Comparison of ENCODE assay signal across 10 cellular contexts in genomic region chr20:47262365-47263013, GRCh38.
DNase-seq lines count a peak whose midpoint lies in the region; ATAC-seq, FAIRE-seq and TF ChIP-seq lines count a peak whose summit lies in the region.
"Had no signal": no experiment of that assay in that cellular context is flagged by ENCODE, and none has a peak within 500 bp of the region (broad histone marks: within the 10 kb centered on the region; RNA-seq: fewer than 3 reads in every experiment).

No MANE protein-coding gene starts in this region.

- H4K20me1 ChIP-seq in DND-41 (ENCODE audit: insufficient read depth, low read length), result peaks cover 38% of the 10 kb centered on the region
- no peaks in the 10 kb centered on the region for H4K20me1 ChIP-seq in MM.1S (ENCODE audit: insufficient read depth, low read length)

- no peaks in the 10 kb centered on the region for H3K27me3 Mint-ChIP-seq in activated naive CD8-positive, alpha-beta T cell treated with anti-CD3 and anti-CD28 coated beads for 36 hours

- peaks cover 32% of the 10 kb centered on the region for H3F3A ChIP-seq in MM.1S (ENCODE audit: insufficient read depth, low read length)

- H3K4me1 ChIP-seq in DND-41 (ENCODE audit: insufficient read depth, low read length), result peaks cover 10% of the 10 kb centered on the region
- H3K4me1 ChIP-seq in MM.1S (ENCODE audit: low read length), result peaks cover 69% of the 10 kb centered on the region
- peaks cover 0 to 45% (median 7%) of the 10 kb centered on the region in 3 donors for H3K4me1 ChIP-seq in gastroesophageal sphincter

- peak; percentile 76 for ATAC-seq in DND-41 (ENCODE audit: insufficient read depth, low read depth)
- ATAC-seq in gastroesophageal sphincter, result no peak

- H3K9ac ChIP-seq in DND-41 (ENCODE audit: low read depth, low read length) (no peak overlapping the region), MM.1S (ENCODE audit: low read length) (peak overlapping the region; percentile 54)

- WGBS in gastroesophageal sphincter (ENCODE audit: low coverage in 1 of 2), 2 donors, result 85 to 88% methylated on average over 9 to 15 of the region's 15 CpGs

- H3K27me3 ChIP-seq in DND-41 (ENCODE audit: insufficient read depth, low read length, poor library complexity) (no peaks in the 10 kb centered on the region), MM.1S (replicated peaks; ENCODE audit: insufficient read depth, low read length) (no peaks in the 10 kb centered on the region), gastroesophageal sphincter (no peaks in the 10 kb centered on the region)
- H3K27me3 ChIP-seq: adrenal gland had no signal

- no peaks in the 10 kb centered on the region for H3K9me3 Mint-ChIP-seq in activated naive CD8-positive, alpha-beta T cell treated with anti-CD3 and anti-CD28 coated beads for 36 hours

- peaks cover 14% of the 10 kb centered on the region for H3K36me3 Mint-ChIP-seq in activated naive CD8-positive, alpha-beta T cell treated with anti-CD3 and anti-CD28 coated beads for 36 hours

- DNase-seq in DND-41, result peak; percentile 69
- peak; percentile 69 for DNase-seq in GM20000 (ENCODE audit: low spot score)
- peak; percentile 82 for DNase-seq in MM.1S
- no peak for DNase-seq in activated naive CD8-positive, alpha-beta T cell treated with anti-CD3 and anti-CD28 coated beads for 36 hours
- DNase-seq in HuH-7.5 (ENCODE audit: low spot score), result no peak
- no peak for DNase-seq in frontal cortex (ENCODE audit: low spot score in 2 of 2)
- no peak for DNase-seq in superior temporal gyrus (ENCODE audit: extremely low spot score)
- DNase-seq: adrenal gland, NCI-H2029 treated with DMSO at 0.1 percent for 48 hours had no signal

- TF ChIP-seq CTCF in DND-41 (IDR thresholded peaks at IDR 0.05; ENCODE audit: borderline replicate concordance, extremely low read depth, low read length, poor library complexity, severe bottlenecking), result no peak
- TF ChIP-seq CTCF in GM20000 (IDR thresholded peaks at IDR 0.05; ENCODE audit: extremely low read depth, missing control alignments), result no peak
- no peak for TF ChIP-seq CTCF in MM.1S (IDR thresholded peaks at IDR 0.05; ENCODE audit: low read length)
- no peak for TF ChIP-seq CTCF in gastroesophageal sphincter (IDR thresholded peaks at IDR 0.05)

- no peaks in the 10 kb centered on the region for H3K9me2 ChIP-seq in MM.1S (replicated peaks; ENCODE audit: insufficient read depth, low read length)

- H2AFZ ChIP-seq in DND-41 (ENCODE audit: low read depth, low read length) (no peak overlapping the region), MM.1S (ENCODE audit: low read length) (no peak overlapping the region)

- H3K4me3 Mint-ChIP-seq in activated naive CD8-positive, alpha-beta T cell treated with anti-CD3 and anti-CD28 coated beads for 36 hours, result no peak overlapping the region

- peak overlapping the region; percentile 35 for H3K27ac Mint-ChIP-seq in activated naive CD8-positive, alpha-beta T cell treated with anti-CD3 and anti-CD28 coated beads for 36 hours

- peaks cover 22% of the 10 kb centered on the region for H3K4me1 Mint-ChIP-seq in activated naive CD8-positive, alpha-beta T cell treated with anti-CD3 and anti-CD28 coated beads for 36 hours

- H3K36me3 ChIP-seq in DND-41 (ENCODE audit: insufficient read depth, low read length) (peaks cover 81% of the 10 kb centered on the region), MM.1S (replicated peaks; ENCODE audit: insufficient read depth, low read length) (0 out of 2 replicates have a peak, but pooled peaks cover 9% of the 10 kb centered on the region), gastroesophageal sphincter (peaks cover 0 to 62% of the 10 kb centered on the region in 2 donors)

- H3K4me3 ChIP-seq in DND-41 (ENCODE audit: low read depth in 1 of 2, low read length in 2 of 2) (no peak overlapping the region), MM.1S (ENCODE audit: low read length) (peak overlapping the region; percentile 41), gastroesophageal sphincter (no peak overlapping the region)
- H3K4me3 ChIP-seq: adrenal gland had no signal

- H3K79me2 ChIP-seq in DND-41 (ENCODE audit: insufficient read depth, low read length) (peaks cover 18% of the 10 kb centered on the region), MM.1S (ENCODE audit: low read length) (peaks cover 91% of the 10 kb centered on the region)

- TF ChIP-seq EP300 in gastroesophageal sphincter (IDR thresholded peaks at IDR 0.05), result no peak

- H3K27ac ChIP-seq in DND-41 (ENCODE audit: low read length), result peak overlapping the region; percentile 22; the same call in 1 of the 2 replicates
- H3K27ac ChIP-seq in MM.1S (ENCODE audit: low read length), result peak overlapping the region; percentile 92
- peak overlapping the region in 1 of 4 donors; percentile 77 for H3K27ac ChIP-seq in gastroesophageal sphincter

- H3K4me2 ChIP-seq in DND-41 (ENCODE audit: insufficient read depth, low read length), result no peak overlapping the region
- H3K4me2 ChIP-seq in MM.1S (ENCODE audit: low read depth, low read length), result peak overlapping the region; percentile 94

- no peaks in the 10 kb centered on the region for H3K9me3 ChIP-seq in DND-41 (ENCODE audit: insufficient read depth, low read length, severe bottlenecking)
- no peaks in the 10 kb centered on the region for H3K9me3 ChIP-seq in MM.1S (replicated peaks; ENCODE audit: insufficient read depth, low read length)
- H3K9me3 ChIP-seq in gastroesophageal sphincter, result no peaks in the 10 kb centered on the region
- H3K9me3 ChIP-seq: adrenal gland had no signal

- TF ChIP-seq POLR2A in gastroesophageal sphincter (IDR thresholded peaks at IDR 0.05), result no peak

- no peak for FAIRE-seq in frontal cortex (lab: Jason Lieb, UNC)

Comparison
In these comparisons a context has a peak if more than half of its experiments do, and no peak if none do; other contexts are left out.
1. DNase-seq: peak in DND-41 (single experiment), GM20000 (single experiment) and MM.1S (single experiment); none in activated naive CD8-positive, alpha-beta T cell treated with anti-CD3 and anti-CD28 coated beads for 36 hours (single experiment), HuH-7.5 (single experiment), frontal cortex (0 of 2) and superior temporal gyrus (single experiment).